Comparison of ENCODE assay signal across 8 cellular contexts in the genomic region with DNA sequence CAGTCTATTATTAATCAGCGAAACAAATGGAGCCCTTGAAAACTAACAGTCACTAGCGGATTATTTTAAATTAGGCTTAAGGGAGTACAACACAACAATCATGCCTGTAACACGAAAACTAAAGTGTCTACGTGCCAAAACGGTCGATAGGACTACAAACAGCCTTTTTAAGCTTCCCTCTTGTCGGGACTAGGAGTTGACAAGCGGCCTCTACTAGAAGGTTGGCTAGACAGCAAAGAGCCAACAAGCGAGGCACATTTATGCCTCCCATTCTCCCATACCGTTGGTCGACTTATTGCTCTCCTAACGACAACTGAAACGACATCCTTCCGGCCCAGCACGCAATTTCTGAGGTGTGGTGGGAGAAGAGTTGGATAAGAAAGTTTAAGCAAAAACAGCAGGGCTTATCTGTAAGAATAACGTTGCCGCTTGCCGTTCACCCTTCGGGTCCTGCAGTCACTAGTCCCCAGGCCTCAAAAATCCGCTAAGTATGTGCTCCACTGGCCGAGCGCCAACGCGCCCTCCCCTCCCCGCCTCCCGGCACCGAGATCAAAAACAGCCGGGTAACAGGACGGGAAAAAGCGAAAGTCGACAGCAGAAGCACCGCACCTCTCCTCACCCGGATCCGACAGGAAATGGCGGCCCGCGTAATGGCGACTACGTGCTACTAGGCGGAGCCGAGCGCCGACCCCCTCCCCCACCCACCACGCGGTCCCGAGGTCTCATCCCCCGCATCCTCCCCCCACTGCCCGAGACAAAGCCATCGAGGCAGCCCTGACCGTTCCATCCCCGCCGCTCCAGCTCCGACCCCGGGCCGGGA. TPM values are rescaled to one million over a fixed set of nuclear protein-coding genes. Genes with fewer than 3 reads are reported as not detected.
DNase-seq lines count a peak whose midpoint lies in the region; ATAC-seq and TF ChIP-seq lines count a peak whose summit lies in the region.

No MANE protein-coding gene starts in this region.

- H3K9me2 ChIP-seq in SK-N-SH: no peaks in the 10 kb centered on the region

- peak overlapping the region; percentile 100 for H3K9ac ChIP-seq in BLaER1
- peak overlapping the region; percentile 100 for H3K9ac ChIP-seq in SK-N-SH
- H3K9ac ChIP-seq in subcutaneous abdominal adipose tissue (ENCODE audit: low read length in 5 of 5): peak overlapping the region; percentile 82 to 100 (median 93)

- TF ChIP-seq CTCF in SK-N-SH (IDR thresholded peaks at IDR 0.05): no peak

- H3K27ac ChIP-seq in BLaER1: peak overlapping the region; percentile 100
- H3K27ac ChIP-seq in SK-N-SH (ENCODE audit: low read depth in 2 of 2, low read length in 1 of 2): peak overlapping the region; percentile 95 to 99
- peak overlapping the region; percentile 99 for H3K27ac ChIP-seq in subcutaneous abdominal adipose tissue (ENCODE audit: low read depth, low read length)

- CTCF ChIA-PET in SK-N-SH (lab: Yijun Ruan, JAX): interaction anchor here (1.0 to 3.0 kb wide), 3 partner anchors 12 to 282 kb away, joined by 3 to 18 read pairs (median 13); no protein-coding TSS in a partner anchor

- no peak overlapping the region for H2AFZ ChIP-seq in SK-N-SH (ENCODE audit: low read depth)

- TF ChIP-seq EP300 in SK-N-SH (IDR thresholded peaks at IDR 0.05; ENCODE audit: borderline replicate concordance in 1 of 2, low read depth in 1 of 2, low read length in 1 of 2): no peak

- H3K27me3 ChIP-seq in BLaER1 (no peaks in the 10 kb centered on the region), SK-N-SH (ENCODE audit: insufficient read depth) (no peaks in the 10 kb centered on the region), subcutaneous abdominal adipose tissue (ENCODE audit: control insufficient read depth in 5 of 5, insufficient read depth in 4 of 5, low read length in 5 of 5) (no peaks in the 10 kb centered on the region)

- no peak for TF ChIP-seq RAD21 in SK-N-SH (IDR thresholded peaks at IDR 0.05; ENCODE audit: low read length)

- H3F3A ChIP-seq in SK-N-SH (replicated peaks; ENCODE audit: insufficient read depth): peaks cover 8% of the 10 kb centered on the region

- H4K20me1 ChIP-seq in BLaER1 (peaks cover 53% of the 10 kb centered on the region), SK-N-SH (ENCODE audit: insufficient read depth) (peaks cover 52% of the 10 kb centered on the region)

- no peaks in the 10 kb centered on the region for H3K9me3 ChIP-seq in BLaER1
- H3K9me3 ChIP-seq in SK-N-SH: no peaks in the 10 kb centered on the region
- H3K9me3 ChIP-seq in subcutaneous abdominal adipose tissue (ENCODE audit: control insufficient read depth in 5 of 5, low read length in 5 of 5): no peaks in the 10 kb centered on the region

- POLR2A ChIA-PET in SK-N-SH (lab: Yijun Ruan, JAX): interaction anchor here (0.7 to 2.3 kb wide), 9 partner anchors 15 to 285 kb away, joined by 3 to 14 read pairs (median 4); a partner anchor contains a TSS

- H3K4me1 ChIP-seq in BLaER1 (peaks cover 54% of the 10 kb centered on the region), SK-N-SH (ENCODE audit: control insufficient read depth in 1 of 2, insufficient read depth in 2 of 2, low read depth in 1 of 2, low read length in 1 of 2) (peaks cover 9 to 24% of the 10 kb centered on the region in 2 experiments), subcutaneous abdominal adipose tissue (ENCODE audit: control insufficient read depth in 5 of 5, insufficient read depth in 5 of 5, low read length in 5 of 5) (peaks cover 0 to 42% (median 33%) of the 10 kb centered on the region in 5 donors)

- WGBS in SK-N-SH (ENCODE audit: low lambda C conversion rate): under 1% methylated on average over 47 of the region's 55 CpGs

- peak; percentile 59 to 62 for DNase-seq in Kasumi-1 (lab: John Stamatoyannopoulos, UW)
- DNase-seq in SK-N-SH: peak; percentile 85
- peak; percentile 88 for DNase-seq in activated naive CD4-positive, alpha-beta T cell treated with anti-CD3 and anti-CD28 coated beads, Interleukin-2, amount 50 U/mL, for 16 hours
- DNase-seq in germinal center (ENCODE audit: low spot score): peak; percentile 80
- DNase-seq in nucleus accumbens (lab: John Stamatoyannopoulos, UW): peak in 55 of 56 donors; percentile 33 to 91 (median 75)

- H3K36me3 ChIP-seq in BLaER1: peaks cover 42% of the 10 kb centered on the region
- peaks cover 46 to 48% of the 10 kb centered on the region in 2 experiments for H3K36me3 ChIP-seq in SK-N-SH (replicated peaks in 1 of 2; ENCODE audit: control insufficient read depth in 1 of 2, insufficient read depth in 2 of 2, low read length in 1 of 2)
- H3K36me3 ChIP-seq in subcutaneous abdominal adipose tissue (ENCODE audit: control insufficient read depth in 5 of 5, insufficient read depth in 5 of 5, low read length in 5 of 5): peaks cover 24 to 32% (median 27%) of the 10 kb centered on the region in 5 donors

- peak; percentile 30 for ATAC-seq in GM19467 (IDR thresholded peaks at IDR 0.05; ENCODE audit: unreplicated experiment)

- H3K4me2 ChIP-seq in BLaER1 (peak overlapping the region; percentile 79), SK-N-SH (peak overlapping the region; percentile 90)

- peaks cover 95% of the 10 kb centered on the region for H3K79me2 ChIP-seq in SK-N-SH (ENCODE audit: insufficient read depth)

- peak overlapping the region; percentile 87 for H3K4me3 ChIP-seq in BLaER1
- H3K4me3 ChIP-seq in SK-N-SH (ENCODE audit: low read depth in 2 of 2, low read length in 1 of 2): peak overlapping the region; percentile 97 to 99
- H3K4me3 ChIP-seq in subcutaneous abdominal adipose tissue (ENCODE audit: low read depth in 1 of 5, low read length in 5 of 5): peak overlapping the region; percentile 86 to 100 (median 99)

TF ChIP-seq in SK-N-SH, 30 proteins besides CTCF, POLR2A, EP300 and RAD21 (continues in another document):
- TF ChIP-seq FOXM1 (IDR thresholded peaks at IDR 0.05; ENCODE audit: low read depth) (no peak), GATA2 (CRISPR knock-in tag; IDR thresholded peaks at IDR 0.05) (no peak), NFIC (IDR thresholded peaks at IDR 0.05; ENCODE audit: borderline replicate concordance) (peak; percentile 47), ELF1 (IDR thresholded peaks at IDR 0.05) (no peak), NRF1 (IDR thresholded peaks at IDR 0.05; ENCODE audit: low read depth, low read length) (no peak), TAF1 (IDR thresholded peaks at IDR 0.05; ENCODE audit: borderline replicate concordance, low read depth, low read length) (peak; percentile 89), JUND (IDR thresholded peaks at IDR 0.05) (no peak), RFX5 (IDR thresholded peaks at IDR 0.05; ENCODE audit: low read length) (no peak), SIN3A (IDR thresholded peaks at IDR 0.05; ENCODE audit: borderline replicate concordance, low read depth, low read length) (peak; percentile 90; the same call in 1 of the 2 replicates), RCOR1 (IDR thresholded peaks at IDR 0.05; ENCODE audit: low read length) (no peak), YY1 (IDR thresholded peaks at IDR 0.05; ENCODE audit: low read depth) (peak; percentile 87), FOSL2 (IDR thresholded peaks at IDR 0.05; ENCODE audit: borderline replicate concordance, low read depth) (no peak)
- TF ChIP-seq, protein P1, sequence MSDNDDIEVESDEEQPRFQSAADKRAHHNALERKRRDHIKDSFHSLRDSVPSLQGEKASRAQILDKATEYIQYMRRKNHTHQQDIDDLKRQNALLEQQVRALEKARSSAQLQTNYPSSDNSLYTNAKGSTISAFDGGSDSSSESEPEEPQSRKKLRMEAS (IDR thresholded peaks at IDR 0.05; ENCODE audit: low read depth): peak; percentile 95
- TF ChIP-seq, protein P2, sequence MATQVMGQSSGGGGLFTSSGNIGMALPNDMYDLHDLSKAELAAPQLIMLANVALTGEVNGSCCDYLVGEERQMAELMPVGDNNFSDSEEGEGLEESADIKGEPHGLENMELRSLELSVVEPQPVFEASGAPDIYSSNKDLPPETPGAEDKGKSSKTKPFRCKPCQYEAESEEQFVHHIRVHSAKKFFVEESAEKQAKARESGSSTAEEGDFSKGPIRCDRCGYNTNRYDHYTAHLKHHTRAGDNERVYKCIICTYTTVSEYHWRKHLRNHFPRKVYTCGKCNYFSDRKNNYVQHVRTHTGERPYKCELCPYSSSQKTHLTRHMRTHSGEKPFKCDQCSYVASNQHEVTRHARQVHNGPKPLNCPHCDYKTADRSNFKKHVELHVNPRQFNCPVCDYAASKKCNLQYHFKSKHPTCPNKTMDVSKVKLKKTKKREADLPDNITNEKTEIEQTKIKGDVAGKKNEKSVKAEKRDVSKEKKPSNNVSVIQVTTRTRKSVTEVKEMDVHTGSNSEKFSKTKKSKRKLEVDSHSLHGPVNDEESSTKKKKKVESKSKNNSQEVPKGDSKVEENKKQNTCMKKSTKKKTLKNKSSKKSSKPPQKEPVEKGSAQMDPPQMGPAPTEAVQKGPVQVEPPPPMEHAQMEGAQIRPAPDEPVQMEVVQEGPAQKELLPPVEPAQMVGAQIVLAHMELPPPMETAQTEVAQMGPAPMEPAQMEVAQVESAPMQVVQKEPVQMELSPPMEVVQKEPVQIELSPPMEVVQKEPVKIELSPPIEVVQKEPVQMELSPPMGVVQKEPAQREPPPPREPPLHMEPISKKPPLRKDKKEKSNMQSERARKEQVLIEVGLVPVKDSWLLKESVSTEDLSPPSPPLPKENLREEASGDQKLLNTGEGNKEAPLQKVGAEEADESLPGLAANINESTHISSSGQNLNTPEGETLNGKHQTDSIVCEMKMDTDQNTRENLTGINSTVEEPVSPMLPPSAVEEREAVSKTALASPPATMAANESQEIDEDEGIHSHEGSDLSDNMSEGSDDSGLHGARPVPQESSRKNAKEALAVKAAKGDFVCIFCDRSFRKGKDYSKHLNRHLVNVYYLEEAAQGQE (IDR thresholded peaks at IDR 0.05; ENCODE audit: low read depth, low read length): peak; percentile 37; the same call in 1 of the 2 replicates
- TF ChIP-seq, protein P3, sequence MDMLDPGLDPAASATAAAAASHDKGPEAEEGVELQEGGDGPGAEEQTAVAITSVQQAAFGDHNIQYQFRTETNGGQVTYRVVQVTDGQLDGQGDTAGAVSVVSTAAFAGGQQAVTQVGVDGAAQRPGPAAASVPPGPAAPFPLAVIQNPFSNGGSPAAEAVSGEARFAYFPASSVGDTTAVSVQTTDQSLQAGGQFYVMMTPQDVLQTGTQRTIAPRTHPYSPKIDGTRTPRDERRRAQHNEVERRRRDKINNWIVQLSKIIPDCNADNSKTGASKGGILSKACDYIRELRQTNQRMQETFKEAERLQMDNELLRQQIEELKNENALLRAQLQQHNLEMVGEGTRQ (IDR thresholded peaks at IDR 0.05; ENCODE audit: borderline replicate concordance, low read depth, low read length): no peak

RNA-seq across cellular contexts. Expression of a gene that starts 0.8 kb away (rescaled TPM):
- polyA plus RNA-seq in SK-N-SH (2012; rRNA removed): 470 and 474 TPM in 2 replicates
- polyA plus RNA-seq in SK-N-SH (2012; cell fraction: cytosol; rRNA removed): 481 and 493 TPM in 2 replicates
- polyA plus RNA-seq in SK-N-SH (2012; cell fraction: nucleus; rRNA removed): 411 and 462 TPM in 2 replicates

RNA-seq across cellular contexts. Expression of a gene that starts 1.4 kb away (rescaled TPM):
- polyA plus RNA-seq in SK-N-SH (2012; rRNA removed): 0.96 and 1.0 TPM in 2 replicates
- 2.5 and 2.9 TPM in 2 replicates for polyA plus RNA-seq in SK-N-SH (2012; cell fraction: cytosol; rRNA removed)
- 0.69 and 1.4 TPM in 2 replicates for polyA plus RNA-seq in SK-N-SH (2012; cell fraction: nucleus; rRNA removed)

RNA-seq across cellular contexts. Expression of a gene that starts 58.0 kb away (rescaled TPM):
- polyA plus RNA-seq in SK-N-SH (2012; rRNA removed): 0.78 and 0.81 TPM in 2 replicates
- polyA plus RNA-seq in SK-N-SH (2012; cell fraction: cytosol; rRNA removed): 0.68 and 0.95 TPM in 2 replicates
- polyA plus RNA-seq in SK-N-SH (2012; cell fraction: nucleus; rRNA removed): 0.77 and 2.3 TPM in 2 replicates

Comparison
In these comparisons a context has a peak if more than half of its experiments do, and no peak if none do; other contexts are left out.
1. Peak in every context shown above with its lines: DNase-seq, ATAC-seq, H3K4me3 ChIP-seq and H3K27ac ChIP-seq.